Comparison of ENCODE assay signal across 19 cellular contexts in the genomic region with DNA sequence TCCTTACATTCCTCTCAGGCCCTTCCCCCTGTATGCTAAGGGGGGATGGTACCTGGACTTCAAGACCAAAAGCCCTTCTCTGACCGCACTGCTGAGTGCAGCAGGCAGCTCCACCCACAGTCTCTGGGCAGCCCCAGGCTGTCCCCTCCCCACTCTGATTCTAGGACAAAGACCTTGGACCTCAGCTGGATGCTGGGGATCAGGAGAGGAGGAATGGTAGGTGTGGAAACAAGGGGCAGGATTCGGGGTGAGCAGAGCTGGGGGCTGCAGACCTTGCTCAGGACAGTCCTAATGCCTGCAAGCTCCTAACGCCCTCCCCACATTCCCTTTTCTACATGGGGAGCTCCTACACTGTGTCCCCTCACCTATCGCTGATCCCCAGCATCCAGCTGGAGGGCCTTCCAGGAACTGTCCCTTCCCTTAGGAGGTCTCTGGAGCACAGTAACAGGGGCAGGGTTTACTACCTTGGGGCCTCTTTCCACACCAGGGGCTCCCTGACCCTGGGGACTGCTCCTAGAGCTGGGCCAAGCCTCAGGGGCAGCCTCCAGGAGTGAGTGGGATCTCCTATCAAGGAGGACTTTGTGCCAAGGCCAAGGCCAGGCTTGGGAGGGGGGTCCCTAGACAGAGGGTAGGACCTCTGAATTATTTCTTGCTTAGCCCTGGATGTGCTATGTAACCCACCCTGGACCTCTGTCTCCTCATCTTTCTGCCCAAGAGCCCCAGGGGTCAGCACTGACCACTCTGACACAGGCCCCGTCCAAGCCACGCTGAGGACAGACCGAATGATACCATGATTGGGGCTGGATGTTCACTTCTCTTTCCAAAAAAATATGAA. TPM values are rescaled to one million over a fixed set of nuclear protein-coding genes. Genes with fewer than 3 reads are reported as not detected.
A peak's percentile ranks its signal among the peaks of the same experiment; 100 is the strongest.
DNase-seq lines count a peak whose midpoint lies in the region; ATAC-seq and TF ChIP-seq lines count a peak whose summit lies in the region.
"Had no signal": no experiment of that assay in that cellular context is flagged by ENCODE, and none has a peak within 500 bp of the region (broad histone marks: within the 10 kb centered on the region; RNA-seq: fewer than 3 reads in every experiment).

No MANE protein-coding gene starts in this region.

- H3K27ac ChIP-seq in neural progenitor cell (no peak overlapping the region), RWPE1 (no peak overlapping the region)
- H3K27ac ChIP-seq: KMS-11 had no signal

- CTCF ChIA-PET in RWPE1 (lab: Yijun Ruan, JAX) = interaction anchor here (0.6 kb wide), 1 partner anchor 241 kb away, joined by 3 read pairs; no protein-coding TSS in a partner anchor

- H2AFZ ChIP-seq in neural progenitor cell (replicated peaks) = no peak overlapping the region

- no peaks in the 10 kb centered on the region for H3K79me2 ChIP-seq in neural progenitor cell (ENCODE audit: low read depth)

- H3K4me1 Mint-ChIP-seq in neural progenitor cell (peaks cover 10% of the 10 kb centered on the region), chondrocyte (ENCODE audit: low read depth) (peaks cover 6% of the 10 kb centered on the region)
- peaks cover 0 to 4% of the 10 kb centered on the region in 2 donors for H3K4me1 Mint-ChIP-seq in natural killer cell treated with Interleukin-12 subunit alpha and Interleukin-12 subunit beta and Interleukin-15 and Interleukin-18, amount 100 ng/mL, for 72 hours (ENCODE audit: low read depth in 2 of 2)

- no peak for ATAC-seq in HG03565 (IDR thresholded peaks at IDR 0.05; ENCODE audit: unreplicated experiment)
- no peak for ATAC-seq in natural killer cell treated with Interleukin-12 subunit alpha and Interleukin-12 subunit beta and Interleukin-15 and Interleukin-18, amount 100 ng/mL, for 72 hours
- ATAC-seq: GM12878, Panc1, Right ventricle myocardium inferior had no signal

- H3K9me3 ChIP-seq in NT2/D1 (ENCODE audit: insufficient read depth, low read length) (no peaks in the 10 kb centered on the region), neural progenitor cell (ENCODE audit: low read depth) (no peaks in the 10 kb centered on the region)

- H3K4me1 ChIP-seq in NT2/D1 (ENCODE audit: insufficient read depth, insufficient read length) = peaks cover 39% of the 10 kb centered on the region
- H3K4me1 ChIP-seq in neural progenitor cell = peaks cover under 1% of the 10 kb centered on the region

- TF ChIP-seq CTCF in neural progenitor cell (IDR thresholded peaks at IDR 0.05) = no peak
- no peak for TF ChIP-seq CTCF in RWPE1 (conservative IDR thresholded peaks at IDR 0.05; ENCODE audit: low read depth)
- no peak for TF ChIP-seq CTCF in chondrocyte (IDR thresholded peaks at IDR 0.05)

- H3K36me3 ChIP-seq in NT2/D1 (ENCODE audit: insufficient read depth, insufficient read length, low read length) = peaks cover 7% of the 10 kb centered on the region
- H3K36me3 ChIP-seq in neural progenitor cell = no peaks in the 10 kb centered on the region

- no peaks in the 10 kb centered on the region for H3K27me3 ChIP-seq in NT2/D1 (ENCODE audit: insufficient read depth, insufficient read length)
- H3K27me3 ChIP-seq in neural progenitor cell = no peaks in the 10 kb centered on the region

- H3K36me3 Mint-ChIP-seq in neural progenitor cell = no peaks in the 10 kb centered on the region
- no peaks in the 10 kb centered on the region for H3K36me3 Mint-ChIP-seq in chondrocyte (ENCODE audit: low read depth)
- H3K36me3 Mint-ChIP-seq in natural killer cell treated with Interleukin-12 subunit alpha and Interleukin-12 subunit beta and Interleukin-15 and Interleukin-18, amount 100 ng/mL, for 72 hours = no peaks in the 10 kb centered on the region
- H3K36me3 Mint-ChIP-seq: CD4-positive, CD25-positive, alpha-beta regulatory T cell had no signal

- POLR2A ChIA-PET in RWPE1 (lab: Yijun Ruan, JAX; ENCODE audit: low non-redundant PET) = no interaction called here

- no peaks in the 10 kb centered on the region for H4K20me1 ChIP-seq in neural progenitor cell (ENCODE audit: low read depth)

- peak overlapping the region; percentile 28 for H3K27ac Mint-ChIP-seq in neural progenitor cell
- no peak overlapping the region for H3K27ac Mint-ChIP-seq in chondrocyte (ENCODE audit: unreplicated experiment)
- no peak overlapping the region for H3K27ac Mint-ChIP-seq in natural killer cell treated with Interleukin-12 subunit alpha and Interleukin-12 subunit beta and Interleukin-15 and Interleukin-18, amount 100 ng/mL, for 72 hours
- H3K27ac Mint-ChIP-seq: CD4-positive, CD25-positive, alpha-beta regulatory T cell had no signal

- peak; percentile 3 for DNase-seq in D341Med (ENCODE audit: low spot score)
- DNase-seq in NT2/D1 (ENCODE audit: low read depth, low spot score) = peak; percentile 47
- peak; percentile 31 for DNase-seq in iPS-NIHi11 (ENCODE audit: low spot score)
- DNase-seq in neural progenitor cell (ENCODE audit: low spot score) = no peak
- DNase-seq in RWPE1 (ENCODE audit: low spot score) = no peak
- no peak for DNase-seq in chondrocyte (ENCODE audit: low spot score)
- no peak for DNase-seq in natural killer cell treated with Interleukin-12 subunit alpha and Interleukin-12 subunit beta and Interleukin-15 and Interleukin-18, amount 100 ng/mL, for 72 hours (ENCODE audit: low spot score)
- DNase-seq: Calu3; CD4-positive, CD25-positive, alpha-beta regulatory T cell; DMS79; NCI-H146; NCI-H2081 treated with DMSO at 0.1 percent for 48 hours; NCI-H510A treated with DMSO at 0.1 percent for 48 hours had no signal

- H3K9ac ChIP-seq in NT2/D1 (ENCODE audit: insufficient read length, low read depth) = peak overlapping the region; percentile 21
- no peak overlapping the region for H3K9ac ChIP-seq in neural progenitor cell
- H3K9ac ChIP-seq: KMS-11 had no signal

- peaks cover 3% of the 10 kb centered on the region for H3F3A ChIP-seq in neural progenitor cell (ENCODE audit: low read depth)

- H3K4me3 ChIP-seq in NT2/D1 (ENCODE audit: insufficient read length, low read depth) (no peak overlapping the region), neural progenitor cell (no peak overlapping the region)
- H3K4me3 ChIP-seq: GM12878 had no signal

- H3K27me3 Mint-ChIP-seq in neural progenitor cell (ENCODE audit: insufficient read depth, low read depth) = peaks cover 3% of the 10 kb centered on the region
- no peaks in the 10 kb centered on the region for H3K27me3 Mint-ChIP-seq in chondrocyte (ENCODE audit: low read depth)
- no peaks in the 10 kb centered on the region for H3K27me3 Mint-ChIP-seq in natural killer cell treated with Interleukin-12 subunit alpha and Interleukin-12 subunit beta and Interleukin-15 and Interleukin-18, amount 100 ng/mL, for 72 hours

- H3K9me3 Mint-ChIP-seq in neural progenitor cell (peaks cover 3% of the 10 kb centered on the region), chondrocyte (ENCODE audit: low read depth) (no peaks in the 10 kb centered on the region)
- H3K9me3 Mint-ChIP-seq in natural killer cell treated with Interleukin-12 subunit alpha and Interleukin-12 subunit beta and Interleukin-15 and Interleukin-18, amount 100 ng/mL, for 72 hours = no peaks in the 10 kb centered on the region
- H3K9me3 Mint-ChIP-seq: CD4-positive, CD25-positive, alpha-beta regulatory T cell had no signal

- H3K4me3 Mint-ChIP-seq in neural progenitor cell (no peak overlapping the region), chondrocyte (ENCODE audit: unreplicated experiment) (no peak overlapping the region)
- H3K4me3 Mint-ChIP-seq in natural killer cell treated with Interleukin-12 subunit alpha and Interleukin-12 subunit beta and Interleukin-15 and Interleukin-18, amount 100 ng/mL, for 72 hours = no peak overlapping the region
- H3K4me3 Mint-ChIP-seq: CD4-positive, CD25-positive, alpha-beta regulatory T cell had no signal

- H3K4me2 ChIP-seq in neural progenitor cell = no peak overlapping the region
- H3K4me2 ChIP-seq: KMS-11 had no signal

RNA-seq across cellular contexts. Expression of a gene that starts 5.6 kb away (rescaled TPM):
- total RNA-seq in neural progenitor cell (ENCODE audit: low replicate concordance) (0.19 and 2.3 TPM in 2 replicates), chondrocyte (not detected in 3 replicates)
- total RNA-seq in natural killer cell treated with Interleukin-12 subunit alpha and Interleukin-12 subunit beta and Interleukin-15 and Interleukin-18, amount 100 ng/mL, for 72 hours = not detected
- total RNA-seq: Calu3; CD4-positive, CD25-positive, alpha-beta regulatory T cell; GM12878; M059J; Right ventricle myocardium inferior had no signal

RNA-seq across cellular contexts. Expression of a gene that starts 32.4 kb away (rescaled TPM):
- 54.9 and 77.8 TPM in 2 replicates for total RNA-seq in neural progenitor cell (ENCODE audit: low replicate concordance)
- total RNA-seq in chondrocyte = 256 to 288 TPM (median 278 TPM) in 3 replicates
- total RNA-seq in natural killer cell treated with Interleukin-12 subunit alpha and Interleukin-12 subunit beta and Interleukin-15 and Interleukin-18, amount 100 ng/mL, for 72 hours = 10 to 100 TPM; 35.7 to 52.3 TPM

RNA-seq across cellular contexts. Expression of a gene that starts 32.6 kb away (rescaled TPM):
- 5.3 and 19.0 TPM in 2 replicates for total RNA-seq in neural progenitor cell (ENCODE audit: low replicate concordance)
- total RNA-seq in chondrocyte = 6.7 to 6.9 TPM (median 6.7 TPM) in 3 replicates
- 1 to 10 TPM; 8.7 to 9.5 TPM for total RNA-seq in natural killer cell treated with Interleukin-12 subunit alpha and Interleukin-12 subunit beta and Interleukin-15 and Interleukin-18, amount 100 ng/mL, for 72 hours

RNA-seq across cellular contexts. Expression of a gene that starts 50.4 kb away (rescaled TPM):
- total RNA-seq in neural progenitor cell (ENCODE audit: low replicate concordance) (0.31 and 0.47 TPM in 2 replicates), chondrocyte (0.20 to 0.70 TPM (median 0.23 TPM) in 3 replicates)
- total RNA-seq in natural killer cell treated with Interleukin-12 subunit alpha and Interleukin-12 subunit beta and Interleukin-15 and Interleukin-18, amount 100 ng/mL, for 72 hours = 1 to 10 TPM in 1 of 2 donors, under 1 TPM in 1; 0.55 to 1.9 TPM
- total RNA-seq: Right ventricle myocardium inferior had no signal

RNA-seq across cellular contexts. Expression of a gene that starts 52.2 kb away (rescaled TPM):
- total RNA-seq in neural progenitor cell (ENCODE audit: low replicate concordance) (1,302 and 1,610 TPM in 2 replicates), chondrocyte (582 to 659 TPM (median 593 TPM) in 3 replicates)
- total RNA-seq in natural killer cell treated with Interleukin-12 subunit alpha and Interleukin-12 subunit beta and Interleukin-15 and Interleukin-18, amount 100 ng/mL, for 72 hours = 100 to 1,000 TPM; 459 to 670 TPM

Comparison
In these comparisons a context has a peak if more than half of its experiments do, and no peak if none do; other contexts are left out.
1. DNase-seq: peak in D341Med (single experiment), NT2/D1 (single experiment) and iPS-NIHi11 (single experiment); none in neural progenitor cell (single experiment), RWPE1 (single experiment), chondrocyte (single experiment) and natural killer cell treated with Interleukin-12 subunit alpha and Interleukin-12 subunit beta and Interleukin-15 and Interleukin-18, amount 100 ng/mL, for 72 hours (single experiment).